1 cellular context compared by ENCODE assay signal in genomic region chr6:6682225-6682624, GRCh38.
TF ChIP-seq lines count a peak whose summit lies in the region.

No MANE protein-coding gene starts in this region.

TF ChIP-seq in H1, 55 proteins besides CTCF, POLR2A, EP300 and RAD21:
- TF ChIP-seq GABPA (IDR thresholded peaks at IDR 0.05; ENCODE audit: borderline replicate concordance, insufficient read depth, low read length), result no peak
